Comparison of ENCODE assay signal across 17 cellular contexts in genomic region chr17:17545031-17545820, GRCh38. TPM values are rescaled to one million over a fixed set of nuclear protein-coding genes. Genes with fewer than 3 reads are reported as not detected.
DNase-seq lines count a peak whose midpoint lies in the region; ATAC-seq, FAIRE-seq and TF ChIP-seq lines count a peak whose summit lies in the region.
"Had no signal": no experiment of that assay in that cellular context is flagged by ENCODE, and none has a peak within 500 bp of the region (broad histone marks: within the 10 kb centered on the region; RNA-seq: fewer than 3 reads in every experiment).

No MANE protein-coding gene starts in this region.

- H3K4me1 ChIP-seq in kidney (ENCODE audit: control insufficient read depth in 1 of 2, insufficient read depth in 1 of 2, low read depth in 1 of 2, low read length in 2 of 2): peaks cover 0 to 8% of the 10 kb centered on the region in 2 donors
- H3K4me1 ChIP-seq in aorta (ENCODE audit: control insufficient read depth in 1 of 2, insufficient read depth in 2 of 2, low read length in 2 of 2): peaks cover 0 to 5% of the 10 kb centered on the region in 2 donors
- peaks cover under 1% of the 10 kb centered on the region for H3K4me1 ChIP-seq in HAP-1

- H3K27me3 ChIP-seq in aorta (ENCODE audit: control insufficient read depth in 1 of 2, insufficient read depth in 2 of 2, low read length in 1 of 2): no peaks in the 10 kb centered on the region
- H3K27me3 ChIP-seq in HAP-1 (ENCODE audit: low read depth): no peaks in the 10 kb centered on the region
- H3K27me3 ChIP-seq: dorsolateral prefrontal cortex had no signal

- TF ChIP-seq CTCF in kidney (IDR thresholded peaks at IDR 0.05; ENCODE audit: borderline replicate concordance, extremely low read depth, insufficient read depth): no peak

- DNase-seq in Right ventricle myocardium superior (peak; percentile 68), Right ventricle myocardium inferior (ENCODE audit: missing footprints) (no peak), cerebellar cortex (ENCODE audit: low spot score) (peak; percentile 41), kidney (peak; percentile 60), aorta (peak in 1 of 2 donors; percentile 73), DMS153 (lab: John Stamatoyannopoulos, UW) (no peak), HAP-1 (ENCODE audit: low spot score in 2 of 2) (no peak)
- DNase-seq in activated naive CD4-positive, alpha-beta T cell treated with Interleukin-2 at 50 U/mL for 16 hours: no peak
- DNase-seq: 8988T; activated CD8-positive, alpha-beta memory T cell treated with anti-CD3 and anti-CD28 coated beads for 24 hours; activated gamma-delta T cell treated with Interleukin-2 at 50 U/mL for 16 hours; Caco-2; kidney glomerular epithelial cell; WERI-Rb-1 had no signal

- WGBS in aorta, 2 donors: 50 to 52% methylated on average over 20 of the region's 20 CpGs

- no peaks in the 10 kb centered on the region for H3K36me3 ChIP-seq in kidney (ENCODE audit: control insufficient read depth in 1 of 2, insufficient read depth in 2 of 2, low read length in 2 of 2)
- no peaks in the 10 kb centered on the region for H3K36me3 ChIP-seq in aorta (ENCODE audit: control insufficient read depth in 1 of 2, insufficient read depth in 2 of 2, low read length in 1 of 2)
- no peaks in the 10 kb centered on the region for H3K36me3 ChIP-seq in HAP-1 (replicated peaks)
- H3K36me3 ChIP-seq: WERI-Rb-1 had no signal

- H3K4me3 ChIP-seq in kidney (ENCODE audit: low read length in 2 of 2) (no peak overlapping the region), aorta (ENCODE audit: low read length in 2 of 2) (no peak overlapping the region), HAP-1 (no peak overlapping the region)
- H3K4me3 ChIP-seq: dorsolateral prefrontal cortex, skin epidermis had no signal

- no peak overlapping the region for H3K9ac ChIP-seq in kidney (ENCODE audit: low read length in 2 of 2)

- H3K9me3 ChIP-seq in kidney (ENCODE audit: control insufficient read depth in 1 of 2, low read length in 2 of 2): no peaks in the 10 kb centered on the region
- H3K9me3 ChIP-seq in aorta (ENCODE audit: control insufficient read depth, low read length): no peaks in the 10 kb centered on the region
- H3K9me3 ChIP-seq in HAP-1: no peaks in the 10 kb centered on the region
- H3K9me3 ChIP-seq: Caco-2 had no signal

- intact Hi-C loops in Right ventricle myocardium superior (cut with DNase I) (no loop called here), Right ventricle myocardium inferior (cut with DNase I) (no loop called here), kidney (cut with DNase I) (no loop called here), aorta (cut with DNase I) (no loop called here)

- in situ Hi-C loops in HAP-1 (cut with MboI; ENCODE audit: low sequenced_read_pairs): no loop called here

- ATAC-seq in Right ventricle myocardium superior (ENCODE audit: poor library complexity): no peak
- no peak for ATAC-seq in Right ventricle myocardium inferior
- peak; percentile 67 for ATAC-seq in aorta (ENCODE audit: low FRiP score)
- ATAC-seq: naive thymus-derived CD8-positive, alpha-beta T cell had no signal

- H3K27ac ChIP-seq in kidney (ENCODE audit: low read depth in 2 of 2, low read length in 2 of 2) (no peak overlapping the region), aorta (ENCODE audit: low read depth in 1 of 2, low read length in 2 of 2) (peak overlapping the region in 1 of 2 donors; percentile 2)
- H3K27ac ChIP-seq: WERI-Rb-1 had no signal

- FAIRE-seq in kidney (lab: Jason Lieb, UNC): no peak

RNA-seq across cellular contexts. Expression of gene PEMT, which starts 46.3 kb away (rescaled TPM):
- 16.2 TPM for total RNA-seq in Right ventricle myocardium superior
- total RNA-seq in Right ventricle myocardium inferior: 18.2 TPM
- total RNA-seq in kidney: 36.8 TPM
- 52.1 TPM for polyA plus RNA-seq in kidney (ENCODE audit: insufficient read depth, low read depth, low replicate concordance)
- 10 to 100 TPM; 15.3 to 17.7 TPM for total RNA-seq in aorta
- polyA plus RNA-seq in aorta: 10 to 100 TPM in 1 of 2 donors, 1 to 10 TPM in 1; 4.5 to 23.8 TPM

RNA-seq across cellular contexts. Expression of gene RASD1, which starts 49.0 kb away (rescaled TPM):
- 39.8 TPM for total RNA-seq in Right ventricle myocardium superior
- 45.3 TPM for total RNA-seq in Right ventricle myocardium inferior
- total RNA-seq in kidney: 147 TPM
- polyA plus RNA-seq in kidney (ENCODE audit: insufficient read depth, low read depth, low replicate concordance): 103 TPM
- total RNA-seq in aorta: 10 to 100 TPM; 12.0 to 50.1 TPM
- polyA plus RNA-seq in aorta: 1 to 10 TPM; 2.9 to 4.6 TPM

Comparison
In these comparisons a context has a peak if more than half of its experiments do, and no peak if none do; other contexts are left out.
1. DNase-seq: peak in Right ventricle myocardium superior (single experiment), cerebellar cortex (single experiment) and kidney (single experiment); none in Right ventricle myocardium inferior (single experiment), DMS153 (single experiment), HAP-1 (0 of 2) and activated naive CD4-positive, alpha-beta T cell treated with Interleukin-2 at 50 U/mL for 16 hours (single experiment).